In genomic region chr2:166269322-166269721, GRCh38 we compare ENCODE assay signal across 9 cellular contexts.
"Had no signal": no experiment of that assay in that cellular context is flagged by ENCODE, and none has a peak within 500 bp of the region (broad histone marks: within the 10 kb centered on the region; RNA-seq: fewer than 3 reads in every experiment).

No MANE protein-coding gene starts in this region.

- ATAC-seq: GM23338, HCT116 had no signal

- H2AFZ ChIP-seq: GM23248, GM23338 had no signal

- H3K36me3 ChIP-seq: HAP-1 had no signal

- H3K9me3 Mint-ChIP-seq: GM23338, H9, HFFc6 had no signal

- DNase-seq: GM23248, GOT3, H7, H9, HCEC 1CT, HFFc6 had no signal

- H3K4me1 Mint-ChIP-seq: GM23338, H9 had no signal

- H3K9ac ChIP-seq: GM23248 had no signal

- H3K27ac Mint-ChIP-seq: GM23338, H9, HFFc6 had no signal

- H3K4me2 ChIP-seq: GM23338 had no signal

- H3K4me3 ChIP-seq: GM23248, GM23338, HAP-1 had no signal

- H3K27ac ChIP-seq: GM23248 had no signal

- H3K9me3 ChIP-seq: HAP-1 had no signal

- H3K4me3 Mint-ChIP-seq: GM23338, H9, HFFc6 had no signal
